26 cellular contexts compared by ENCODE assay signal in the genomic region with DNA sequence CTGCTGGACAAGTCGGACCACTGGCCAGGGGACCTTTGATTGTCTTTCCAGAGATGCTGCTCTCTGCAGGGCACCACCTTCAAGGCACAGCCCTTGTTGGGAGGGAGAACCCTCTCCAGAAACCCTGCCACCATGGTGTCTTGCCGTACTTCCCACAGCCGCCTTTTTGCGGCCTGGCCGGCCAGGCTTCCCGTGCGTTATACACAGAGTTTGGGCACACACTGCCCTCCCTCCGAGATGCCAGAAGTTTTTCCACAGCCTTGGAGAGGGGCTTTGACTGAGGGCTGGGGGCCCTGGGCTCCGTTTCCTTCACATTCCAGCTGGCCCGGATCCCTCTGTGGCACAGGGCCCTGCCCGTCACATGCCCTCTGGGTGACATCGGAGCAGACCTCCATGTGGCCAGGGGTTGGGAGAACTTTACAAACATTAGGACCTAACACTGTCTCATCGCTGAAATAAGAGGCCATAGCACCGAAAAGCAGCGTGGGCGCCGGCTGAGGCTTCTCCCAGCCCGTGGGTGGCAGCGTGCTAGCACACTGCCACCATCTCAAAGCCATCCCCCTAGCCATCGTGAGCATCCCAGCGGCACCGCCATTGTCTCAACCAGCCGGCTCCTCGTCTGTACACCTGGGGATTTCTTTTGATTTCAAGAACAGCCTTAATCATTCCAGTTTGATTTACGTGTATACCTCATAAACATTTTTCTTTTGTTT. TPM values are rescaled to one million over a fixed set of nuclear protein-coding genes. Genes with fewer than 3 reads are reported as not detected.
"Had no signal": no experiment of that assay in that cellular context is flagged by ENCODE, and none has a peak within 500 bp of the region (broad histone marks: within the 10 kb centered on the region; RNA-seq: fewer than 3 reads in every experiment).

No MANE protein-coding gene starts in this region.

- ATAC-seq: activated CD4-positive, alpha-beta T cell treated with anti-CD3 and anti-CD28 coated beads for 36 hours; effector memory CD8-positive, alpha-beta T cell; lower lobe of right lung; T-helper 17 cell had no signal

- H3K4me1 ChIP-seq: lower lobe of right lung, right atrium auricular region had no signal

- DNase-seq: activated CD4-positive, alpha-beta memory T cell treated with anti-CD3 and anti-CD28 coated beads, Interleukin-2, amount 10 ng/mL, durations not matched to agents 7 days and 5 days; activated CD4-positive, alpha-beta T cell treated with anti-CD3 and anti-CD28 coated beads for 36 hours; activated effector memory CD4-positive, alpha-beta T cell treated with anti-CD3 and anti-CD28 coated beads, Interleukin-2, amount 50 U/mL, for 16 hours; activated T-cell treated with anti-CD3 and anti-CD28 coated beads, Interleukin-2, amount 50 U/mL, for 48 hours; amniotic stem cell; effector memory CD8-positive, alpha-beta T cell; head of caudate nucleus; immature natural killer cell; lower lobe of right lung; stimulated activated CD4-positive, alpha-beta T cell treated with anti-CD3 and anti-CD28 coated beads, Interleukin-4, amount 100 ng/mL, for 4 hours; stimulated activated CD8-positive, alpha-beta memory T cell treated with anti-CD3 and anti-CD28 coated beads, Interleukin-4, amount 100 ng/mL, for 48 hours; T-helper 17 cell; WERI-Rb-1 had no signal

- H3K27me3 ChIP-seq: right atrium auricular region had no signal

- H3K9me3 ChIP-seq: lower lobe of right lung, neutrophil, right atrium auricular region, thoracic aorta had no signal

- H3K27ac ChIP-seq: lower lobe of right lung, neutrophil, right atrium auricular region, skin epidermis, thoracic aorta, WERI-Rb-1 had no signal

- H3K4me3 ChIP-seq: lower lobe of right lung, right atrium auricular region, skin epidermis, thoracic aorta had no signal

- H3K27me3 Mint-ChIP-seq: activated CD4-positive, alpha-beta memory T cell treated with anti-CD3 and anti-CD28 coated beads, Interleukin-2, amount 10 ng/mL, durations not matched to agents 7 days and 5 days; activated CD4-positive, alpha-beta T cell treated with anti-CD3 and anti-CD28 coated beads for 36 hours; activated naive CD4-positive, alpha-beta T cell treated with anti-CD3 and anti-CD28 coated beads, Interleukin-2, amount 50 U/mL, for 24 hours; brain; stimulated activated naive CD8-positive, alpha-beta T cell treated with anti-CD3 and anti-CD28 coated beads, Interleukin-15, Interleukin-2, amounts not matched to agents 100 ng/mL and 50 ng/mL, for 24 hours had no signal

- H3K4me3 Mint-ChIP-seq: activated CD4-positive, alpha-beta memory T cell treated with anti-CD3 and anti-CD28 coated beads, Interleukin-2, amount 10 ng/mL, durations not matched to agents 7 days and 5 days; activated CD4-positive, alpha-beta T cell treated with anti-CD3 and anti-CD28 coated beads for 36 hours; activated naive CD4-positive, alpha-beta T cell treated with anti-CD3 and anti-CD28 coated beads, Interleukin-2, amount 50 U/mL, for 24 hours; brain; dendritic cell treated with granulocyte-macrophage colony-stimulating factor and Interleukin-4, amounts not matched to agents 40 ng/mL and 50 ng/mL, for 4 days; effector memory CD8-positive, alpha-beta T cell; immature natural killer cell; mesothelial cell of epicardium; stimulated activated naive CD8-positive, alpha-beta T cell treated with anti-CD3 and anti-CD28 coated beads, Interleukin-15, Interleukin-2, amounts not matched to agents 100 ng/mL and 50 ng/mL, for 24 hours; T-helper 17 cell had no signal

- H3K36me3 Mint-ChIP-seq: activated naive CD4-positive, alpha-beta T cell treated with anti-CD3 and anti-CD28 coated beads, Interleukin-2, amount 50 U/mL, for 24 hours; immature natural killer cell; mesothelial cell of epicardium had no signal

- H3K9me3 Mint-ChIP-seq: activated CD4-positive, alpha-beta memory T cell treated with anti-CD3 and anti-CD28 coated beads, Interleukin-2, amount 10 ng/mL, durations not matched to agents 7 days and 5 days; activated naive CD4-positive, alpha-beta T cell treated with anti-CD3 and anti-CD28 coated beads, Interleukin-2, amount 50 U/mL, for 24 hours; brain; dendritic cell treated with granulocyte-macrophage colony-stimulating factor and Interleukin-4, amounts not matched to agents 40 ng/mL and 50 ng/mL, for 4 days; effector memory CD8-positive, alpha-beta T cell; immature natural killer cell; mesothelial cell of epicardium; stimulated activated naive CD8-positive, alpha-beta T cell treated with anti-CD3 and anti-CD28 coated beads, Interleukin-15, Interleukin-2, amounts not matched to agents 100 ng/mL and 50 ng/mL, for 24 hours had no signal

- H3K27ac Mint-ChIP-seq: activated CD4-positive, alpha-beta memory T cell treated with anti-CD3 and anti-CD28 coated beads, Interleukin-2, amount 10 ng/mL, durations not matched to agents 7 days and 5 days; activated CD4-positive, alpha-beta T cell treated with anti-CD3 and anti-CD28 coated beads for 36 hours; activated naive CD4-positive, alpha-beta T cell treated with anti-CD3 and anti-CD28 coated beads, Interleukin-2, amount 50 U/mL, for 24 hours; dendritic cell treated with granulocyte-macrophage colony-stimulating factor and Interleukin-4, amounts not matched to agents 40 ng/mL and 50 ng/mL, for 4 days; effector memory CD8-positive, alpha-beta T cell; immature natural killer cell; mesothelial cell of epicardium; stimulated activated naive CD8-positive, alpha-beta T cell treated with anti-CD3 and anti-CD28 coated beads, Interleukin-15, Interleukin-2, amounts not matched to agents 100 ng/mL and 50 ng/mL, for 24 hours had no signal

- H3K36me3 ChIP-seq: lower lobe of right lung, neutrophil, right atrium auricular region, thoracic aorta had no signal

RNA-seq across cellular contexts. Expression of gene AMIGO3, which starts 51.6 kb away (rescaled TPM):
- total RNA-seq: frontal cortex, lower lobe of right lung, posterior vena cava, urinary bladder had no signal
- polyA plus RNA-seq: fibroblast of lung had no signal
